Comparison of ENCODE assay signal across 1 cellular context in genomic region chr9:114718801-114719221, GRCh38.
A peak's percentile ranks its signal among the peaks of the same experiment; 100 is the strongest.
TF ChIP-seq lines count a peak whose summit lies in the region.

No MANE protein-coding gene starts in this region.

TF ChIP-seq in HepG2, 621 proteins besides CTCF, POLR2A, EP300 and RAD21 (continued from another document):
- 0 out of 2 replicates have a peak, but pooled peaks have one; percentile 28 for TF ChIP-seq ZBTB33 (CRISPR knock-in tag; IDR thresholded peaks at IDR 0.05)
- TF ChIP-seq RCOR2 (CRISPR knock-in tag; IDR thresholded peaks at IDR 0.05): no peak
- TF ChIP-seq SETDB1 (CRISPR knock-in tag; IDR thresholded peaks at IDR 0.05; ENCODE audit: borderline replicate concordance): no peak
- no peak for TF ChIP-seq BCL6 (CRISPR knock-in tag; IDR thresholded peaks at IDR 0.05)
- TF ChIP-seq IKZF5 (CRISPR knock-in tag; IDR thresholded peaks at IDR 0.05): no peak
- no peak for TF ChIP-seq TEAD2 (CRISPR knock-in tag; IDR thresholded peaks at IDR 0.05)
- no peak for TF ChIP-seq TMF1 (CRISPR knock-in tag; IDR thresholded peaks at IDR 0.05; ENCODE audit: low read depth)
- TF ChIP-seq ZNF772 (CRISPR knock-in tag; IDR thresholded peaks at IDR 0.05): no peak
- no peak for TF ChIP-seq ZNF20 (CRISPR knock-in tag; IDR thresholded peaks at IDR 0.05)
TF ChIP-seq in HepG2: peak in this region for 3.
